3 cellular contexts compared by ENCODE assay signal in the genomic region with DNA sequence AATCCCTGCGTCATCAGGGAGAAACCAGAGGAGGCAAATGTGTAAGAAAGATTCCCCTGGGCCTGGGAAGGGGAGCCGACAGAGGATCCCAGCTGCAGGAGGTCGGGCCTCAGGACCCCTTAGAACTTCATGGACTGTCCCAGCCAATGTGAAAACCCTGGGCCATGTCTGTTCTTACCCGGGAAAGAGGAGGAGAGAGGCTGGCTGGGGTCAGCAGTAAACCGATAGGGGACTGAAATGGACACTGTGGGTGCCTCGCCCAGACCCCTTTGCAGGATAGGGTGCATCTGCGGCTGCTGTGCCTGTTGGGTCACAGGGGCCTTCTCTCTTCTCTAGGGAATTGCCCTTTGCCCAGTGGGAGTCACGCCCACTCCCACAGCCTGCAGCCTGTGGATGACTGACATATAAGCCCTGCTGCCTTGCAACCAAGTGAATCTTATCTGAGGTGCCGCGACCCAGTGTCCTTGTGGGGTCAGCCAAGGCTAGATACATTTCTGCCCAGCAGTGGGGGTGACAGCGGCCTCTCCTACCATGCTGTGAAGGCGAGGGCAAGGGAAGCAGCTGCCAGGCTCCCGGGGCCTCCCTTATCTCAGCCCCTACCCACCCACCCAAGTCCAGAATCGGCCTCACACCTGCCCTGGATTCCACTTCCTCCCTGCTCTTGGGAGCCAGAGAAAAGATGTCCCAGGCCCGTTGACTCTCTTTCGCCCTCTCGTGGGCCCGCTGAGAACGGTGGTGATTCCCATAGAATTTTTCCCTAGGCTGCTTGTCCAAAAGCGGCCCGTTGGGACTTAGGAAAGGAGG.
TF ChIP-seq lines count a peak whose summit lies in the region.

No MANE protein-coding gene starts in this region.

TF ChIP-seq in HEK293T, 16 proteins besides CTCF, POLR2A, EP300 and RAD21:
- TF ChIP-seq LEF1 (IDR thresholded peaks at IDR 0.05; ENCODE audit: borderline replicate concordance) = no peak
- no peak for TF ChIP-seq HDGF (IDR thresholded peaks at IDR 0.05; ENCODE audit: borderline replicate concordance)
- TF ChIP-seq FOXK2 (IDR thresholded peaks at IDR 0.05) = no peak
- TF ChIP-seq NFRKB (IDR thresholded peaks at IDR 0.05) = no peak
- no peak for TF ChIP-seq BHLHE40 (IDR thresholded peaks at IDR 0.05; ENCODE audit: borderline replicate concordance)
- TF ChIP-seq TARDBP (IDR thresholded peaks at IDR 0.05) = no peak
- TF ChIP-seq SP1 (IDR thresholded peaks at IDR 0.05) = no peak
- TF ChIP-seq ARNT (IDR thresholded peaks at IDR 0.05) = no peak
- TF ChIP-seq, protein P1, sequence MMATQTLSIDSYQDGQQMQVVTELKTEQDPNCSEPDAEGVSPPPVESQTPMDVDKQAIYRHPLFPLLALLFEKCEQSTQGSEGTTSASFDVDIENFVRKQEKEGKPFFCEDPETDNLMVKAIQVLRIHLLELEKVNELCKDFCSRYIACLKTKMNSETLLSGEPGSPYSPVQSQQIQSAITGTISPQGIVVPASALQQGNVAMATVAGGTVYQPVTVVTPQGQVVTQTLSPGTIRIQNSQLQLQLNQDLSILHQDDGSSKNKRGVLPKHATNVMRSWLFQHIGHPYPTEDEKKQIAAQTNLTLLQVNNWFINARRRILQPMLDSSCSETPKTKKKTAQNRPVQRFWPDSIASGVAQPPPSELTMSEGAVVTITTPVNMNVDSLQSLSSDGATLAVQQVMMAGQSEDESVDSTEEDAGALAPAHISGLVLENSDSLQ (IDR thresholded peaks at IDR 0.05) = no peak
- TF ChIP-seq ELF4 (IDR thresholded peaks at IDR 0.05) = no peak
- TF ChIP-seq SUZ12 (IDR thresholded peaks at IDR 0.05) = no peak
- no peak for TF ChIP-seq L3MBTL2 (conservative IDR thresholded peaks at IDR 0.05)
- TF ChIP-seq ZNF384 (IDR thresholded peaks at IDR 0.05) = no peak; the same call in 1 of the 2 replicates
- TF ChIP-seq FOXM1 (IDR thresholded peaks at IDR 0.05; ENCODE audit: borderline replicate concordance) = no peak
- no peak for TF ChIP-seq FOXA1 (IDR thresholded peaks at IDR 0.05)

TF ChIP-seq in SK-N-SH, 30 proteins besides CTCF, POLR2A, EP300 and RAD21:
- TF ChIP-seq, protein P2, sequence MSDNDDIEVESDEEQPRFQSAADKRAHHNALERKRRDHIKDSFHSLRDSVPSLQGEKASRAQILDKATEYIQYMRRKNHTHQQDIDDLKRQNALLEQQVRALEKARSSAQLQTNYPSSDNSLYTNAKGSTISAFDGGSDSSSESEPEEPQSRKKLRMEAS (IDR thresholded peaks at IDR 0.05; ENCODE audit: low read depth) = 0 out of 2 replicates have a peak, but pooled peaks have one; percentile 5
- TF ChIP-seq YY1 (IDR thresholded peaks at IDR 0.05; ENCODE audit: low read depth) (no peak), SMC3 (IDR thresholded peaks at IDR 0.05; ENCODE audit: low read depth, low read length) (0 out of 2 replicates have a peak, but pooled peaks have one; percentile 8)
- TF ChIP-seq, protein P3, sequence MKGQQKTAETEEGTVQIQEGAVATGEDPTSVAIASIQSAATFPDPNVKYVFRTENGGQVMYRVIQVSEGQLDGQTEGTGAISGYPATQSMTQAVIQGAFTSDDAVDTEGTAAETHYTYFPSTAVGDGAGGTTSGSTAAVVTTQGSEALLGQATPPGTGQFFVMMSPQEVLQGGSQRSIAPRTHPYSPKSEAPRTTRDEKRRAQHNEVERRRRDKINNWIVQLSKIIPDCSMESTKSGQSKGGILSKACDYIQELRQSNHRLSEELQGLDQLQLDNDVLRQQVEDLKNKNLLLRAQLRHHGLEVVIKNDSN (IDR thresholded peaks at IDR 0.05; ENCODE audit: borderline replicate concordance, low read depth) = no peak

TF ChIP-seq in K562, 482 proteins besides CTCF, POLR2A, EP300 and RAD21:
- TF ChIP-seq, protein P2 (CRISPR knock-in tag; IDR thresholded peaks at IDR 0.05) = 0 out of 2 replicates have a peak, but pooled peaks have one; percentile 26
- TF ChIP-seq ZFX (CRISPR knock-in tag; IDR thresholded peaks at IDR 0.05) (peak; percentile 25; the same call in 1 of the 2 replicates), ZNF263 (CRISPR knock-in tag; IDR thresholded peaks at IDR 0.05; ENCODE audit: borderline replicate concordance) (0 out of 2 replicates have a peak, but pooled peaks have one; percentile 37), ZNF644 (tag; IDR thresholded peaks at IDR 0.05; ENCODE audit: low read depth) (0 out of 2 replicates have a peak, but pooled peaks have one; percentile 6), JUND (IDR thresholded peaks at IDR 0.05; ENCODE audit: borderline replicate concordance, low read depth, low read length) (0 out of 2 replicates have a peak, but pooled peaks have one; percentile 16), JUND (tag; IDR thresholded peaks at IDR 0.05; ENCODE audit: borderline replicate concordance, low read depth, low read length) (no peak), STAG1 (CRISPR knock-in tag; IDR thresholded peaks at IDR 0.05; ENCODE audit: borderline replicate concordance) (peak; percentile 56; the same call in 1 of the 2 replicates), TCF3 (CRISPR knock-in tag; IDR thresholded peaks at IDR 0.05) (no peak; the same call in 1 of the 2 replicates), RCOR1 (IDR thresholded peaks at IDR 0.05; ENCODE audit: borderline replicate concordance in 1 of 2, low read depth in 2 of 2, low read length in 2 of 2) (peak in 1 of 2 experiments; percentile 30; a peak in 1 of 4 replicates), ATF1 (CRISPR knock-in tag; IDR thresholded peaks at IDR 0.05) (no peak), ATF1 (tag; IDR thresholded peaks at IDR 0.05) (0 out of 2 replicates have a peak, but pooled peaks have one; percentile 16), ZNF324 (CRISPR knock-in tag; IDR thresholded peaks at IDR 0.05) (no peak), HLTF (IDR thresholded peaks at IDR 0.05) (no peak), SRF (CRISPR knock-in tag; IDR thresholded peaks at IDR 0.05) (peak in 1 of 2 experiments; percentile 57; a peak in 1 of 4 replicates), SMC3 (conservative IDR thresholded peaks at IDR 0.05; ENCODE audit: insufficient read depth, low read depth, low read length) (peak; percentile 70), PHF8 (IDR thresholded peaks at IDR 0.05; ENCODE audit: borderline replicate concordance, low read length) (peak; percentile 12; the same call in 1 of the 2 replicates), KAT8 (IDR thresholded peaks at IDR 0.05; ENCODE audit: low read depth) (no peak), SLC30A9 (CRISPR knock-in tag; IDR thresholded peaks at IDR 0.05) (no peak), TEAD1 (CRISPR knock-in tag; IDR thresholded peaks at IDR 0.05) (0 out of 4 replicates have a peak, but pooled peaks of 1 of the 2 experiments have one; percentile 20), SPI1 (IDR thresholded peaks at IDR 0.05; ENCODE audit: borderline replicate concordance, low read depth, low read length) (peak; percentile 95), RFX5 (IDR thresholded peaks at IDR 0.05; ENCODE audit: low read depth, low read length) (no peak), RBFOX2 (IDR thresholded peaks at IDR 0.05; ENCODE audit: low read depth, low read length) (peak; percentile 37; the same call in 1 of the 2 replicates)
- TF ChIP-seq, protein P1 (IDR thresholded peaks at IDR 0.05) = peak; percentile 60
- TF ChIP-seq, protein P4, sequence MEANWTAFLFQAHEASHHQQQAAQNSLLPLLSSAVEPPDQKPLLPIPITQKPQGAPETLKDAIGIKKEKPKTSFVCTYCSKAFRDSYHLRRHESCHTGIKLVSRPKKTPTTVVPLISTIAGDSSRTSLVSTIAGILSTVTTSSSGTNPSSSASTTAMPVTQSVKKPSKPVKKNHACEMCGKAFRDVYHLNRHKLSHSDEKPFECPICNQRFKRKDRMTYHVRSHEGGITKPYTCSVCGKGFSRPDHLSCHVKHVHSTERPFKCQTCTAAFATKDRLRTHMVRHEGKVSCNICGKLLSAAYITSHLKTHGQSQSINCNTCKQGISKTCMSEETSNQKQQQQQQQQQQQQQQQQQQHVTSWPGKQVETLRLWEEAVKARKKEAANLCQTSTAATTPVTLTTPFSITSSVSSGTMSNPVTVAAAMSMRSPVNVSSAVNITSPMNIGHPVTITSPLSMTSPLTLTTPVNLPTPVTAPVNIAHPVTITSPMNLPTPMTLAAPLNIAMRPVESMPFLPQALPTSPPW (CRISPR knock-in tag; IDR thresholded peaks at IDR 0.05) = peak; percentile 16; the same call in 1 of the 2 replicates
